8 cellular contexts compared by ENCODE assay signal in genomic region chr10:79102056-79102874, GRCh38. TPM values are rescaled to one million over a fixed set of nuclear protein-coding genes. Genes with fewer than 3 reads are reported as not detected.
DNase-seq lines count a peak whose midpoint lies in the region; ATAC-seq and TF ChIP-seq lines count a peak whose summit lies in the region.

No MANE protein-coding gene starts in this region.

- H3K9me3 ChIP-seq in thoracic aorta, result no peaks in the 10 kb centered on the region

- peak; percentile 73 for DNase-seq in M059J (ENCODE audit: low read depth)
- DNase-seq in T47D (ENCODE audit: low read depth in 1 of 2, low spot score in 1 of 2), result peak; percentile 56 to 67
- DNase-seq in left lobe of liver (ENCODE audit: low spot score), result no peak
- DNase-seq in thoracic aorta (ENCODE audit: low spot score), result peak; percentile 28
- no peak for DNase-seq in KG1 (lab: John Stamatoyannopoulos, UW)
- DNase-seq in midbrain (lab: John Stamatoyannopoulos, UW), result no peak

- peaks cover 43 to 81% of the 10 kb centered on the region in 2 donors for H3K4me1 ChIP-seq in thoracic aorta (ENCODE audit: control insufficient read depth in 1 of 2, low read depth in 2 of 2)

- in situ Hi-C loops in T47D (cut with HindIII; ENCODE audit: low pct_unique_long_range_greater_than_20kb, low sequenced_read_pairs), result no loop called here

- H3K27me3 ChIP-seq in thoracic aorta (replicated peaks; ENCODE audit: insufficient read depth), result no peaks in the 10 kb centered on the region

- no peak for TF ChIP-seq CTCF in thoracic aorta (IDR thresholded peaks at IDR 0.05)

- no peaks in the 10 kb centered on the region for H3K36me3 ChIP-seq in thoracic aorta

- ATAC-seq in left lobe of liver (peak; percentile 37), thoracic aorta (ENCODE audit: insufficient number of reproducible peaks, low FRiP score, low read depth) (peak; percentile 35), HG03025 (IDR thresholded peaks at IDR 0.05; ENCODE audit: low FRiP score, unreplicated experiment) (no peak), HG02970 (IDR thresholded peaks at IDR 0.05; ENCODE audit: low FRiP score, unreplicated experiment) (no peak)

- H3K4me3 ChIP-seq in thoracic aorta, result no peak overlapping the region

- peak overlapping the region; percentile 67 to 77 for H3K27ac ChIP-seq in thoracic aorta

RNA-seq across cellular contexts. Expression of gene ZMIZ1, which starts 33.5 kb away (rescaled TPM):
- total RNA-seq in M059J (2014; rRNA removed; shearing (Covaris generic)), result 21.9 and 47.2 TPM in 2 replicates
- total RNA-seq in left lobe of liver, result 15.0 TPM
- 10 to 100 TPM; 57.8 to 81.6 TPM for total RNA-seq in thoracic aorta

Comparison
In these comparisons a context has a peak if more than half of its experiments do, and no peak if none do; other contexts are left out.
1. DNase-seq: peak in M059J (single experiment), T47D (2 of 2) and thoracic aorta (single experiment); none in left lobe of liver (single experiment), KG1 (single experiment) and midbrain (single experiment).
2. ATAC-seq: peak in left lobe of liver (single experiment) and thoracic aorta (single experiment); none in HG03025 (single experiment) and HG02970 (single experiment).